Comparison of ENCODE assay signal across 17 cellular contexts in genomic region chr2:134249755-134250154, GRCh38. TPM values are rescaled to one million over a fixed set of nuclear protein-coding genes. Genes with fewer than 3 reads are reported as not detected.
DNase-seq lines count a peak whose midpoint lies in the region; ATAC-seq and TF ChIP-seq lines count a peak whose summit lies in the region.
"Had no signal": no experiment of that assay in that cellular context is flagged by ENCODE, and none has a peak within 500 bp of the region (broad histone marks: within the 10 kb centered on the region; RNA-seq: fewer than 3 reads in every experiment).

No MANE protein-coding gene starts in this region.

- no peak for DNase-seq in activated T-cell treated with anti-CD3 and anti-CD28 coated beads, Interleukin-2, amount 50 U/mL, for 4 hours
- DNase-seq in activated T-cell treated with anti-CD3 and anti-CD28 coated beads for 4 hours (no peak), spleen (no peak), amniotic stem cell (lab: John Stamatoyannopoulos, UW) (no peak), thyroid gland (no peak), WTC11 (ENCODE audit: low spot score) (no peak)
- no peak for DNase-seq in activated CD8-positive, alpha-beta T cell treated with anti-CD3 and anti-CD28 coated beads, Interleukin-2, amount 10 ng/mL, durations not matched to agents 7 days and 5 days
- DNase-seq: COR-L47; effector CD8-positive, alpha-beta T cell; H7; heart right ventricle; islet precursor cell; mesenchymal stem cell; retina; stimulated activated CD4-positive, alpha-beta T cell treated with anti-CD3 and anti-CD28 coated beads, Interleukin-15, amount 100 ng/mL, for 24 hours had no signal

- no peak overlapping the region for H3K4me3 Mint-ChIP-seq in activated T-cell treated with anti-CD3 and anti-CD28 coated beads, Interleukin-2, amount 50 U/mL, for 4 hours
- no peak overlapping the region for H3K4me3 Mint-ChIP-seq in activated CD8-positive, alpha-beta T cell treated with anti-CD3 and anti-CD28 coated beads, Interleukin-2, amount 10 ng/mL, durations not matched to agents 7 days and 5 days
- no peak overlapping the region for H3K4me3 Mint-ChIP-seq in WTC11
- H3K4me3 Mint-ChIP-seq: neural crest cell had no signal

- peaks cover 91% of the 10 kb centered on the region for H3K4me1 Mint-ChIP-seq in activated T-cell treated with anti-CD3 and anti-CD28 coated beads, Interleukin-2, amount 50 U/mL, for 4 hours (ENCODE audit: low read depth)
- H3K4me1 Mint-ChIP-seq in activated CD8-positive, alpha-beta T cell treated with anti-CD3 and anti-CD28 coated beads, Interleukin-2, amount 10 ng/mL, durations not matched to agents 7 days and 5 days (ENCODE audit: low read depth) = peaks cover 97% of the 10 kb centered on the region
- H3K4me1 Mint-ChIP-seq in WTC11 = peaks cover 36% of the 10 kb centered on the region

- H3K36me3 Mint-ChIP-seq in activated T-cell treated with anti-CD3 and anti-CD28 coated beads, Interleukin-2, amount 50 U/mL, for 4 hours (ENCODE audit: insufficient read depth) = peaks cover 14% of the 10 kb centered on the region
- peaks cover 36% of the 10 kb centered on the region for H3K36me3 Mint-ChIP-seq in activated CD8-positive, alpha-beta T cell treated with anti-CD3 and anti-CD28 coated beads, Interleukin-2, amount 10 ng/mL, durations not matched to agents 7 days and 5 days (ENCODE audit: low read depth)
- no peaks in the 10 kb centered on the region for H3K36me3 Mint-ChIP-seq in WTC11

- H3K36me3 ChIP-seq in spleen (peaks cover 0 to 6% (median 5%) of the 10 kb centered on the region in 6 donors), thyroid gland (no peaks in the 10 kb centered on the region)

- 65 to 77% (median 71%) methylated on average over 2 of the region's 2 CpGs for WGBS in spleen, 5 donors
- WGBS in thyroid gland, 2 donors = 96% methylated on average over 2 of the region's 2 CpGs

- H3K4me1 ChIP-seq in spleen = peaks cover 62 to 100% (median 98%) of the 10 kb centered on the region in 6 donors
- peaks cover 0 to 23% of the 10 kb centered on the region in 2 donors for H3K4me1 ChIP-seq in thyroid gland

- CTCF ChIA-PET in activated CD8-positive, alpha-beta T cell treated with anti-CD3 and anti-CD28 coated beads, Interleukin-2, amount 10 ng/mL, durations not matched to agents 7 days and 5 days (lab: Charles Lee) = interaction anchor here (1.0 to 1.7 kb wide), 3 partner anchors 18 to 162 kb away, joined by 3 to 21 read pairs (median 4); no protein-coding TSS in a partner anchor
- CTCF ChIA-PET in WTC11 (lab: Charles Lee) = interaction anchor here (0.7 kb wide), 1 partner anchor 131 kb away, joined by 3 read pairs; no protein-coding TSS in a partner anchor

- no peak for TF ChIP-seq POLR2A in spleen (IDR thresholded peaks at IDR 0.05)
- no peak for TF ChIP-seq POLR2A in thyroid gland (IDR thresholded peaks at IDR 0.05)

- no peak overlapping the region for H3K4me3 ChIP-seq in spleen
- no peak overlapping the region for H3K4me3 ChIP-seq in thyroid gland (replicated peaks in 1 of 3)
- H3K4me3 ChIP-seq: heart right ventricle had no signal

- no peaks in the 10 kb centered on the region for H3K27me3 Mint-ChIP-seq in activated T-cell treated with anti-CD3 and anti-CD28 coated beads, Interleukin-2, amount 50 U/mL, for 4 hours (ENCODE audit: low read depth)
- H3K27me3 Mint-ChIP-seq in activated CD8-positive, alpha-beta T cell treated with anti-CD3 and anti-CD28 coated beads, Interleukin-2, amount 10 ng/mL, durations not matched to agents 7 days and 5 days (ENCODE audit: low read depth) = no peaks in the 10 kb centered on the region
- H3K27me3 Mint-ChIP-seq in WTC11 (ENCODE audit: low read depth) = no peaks in the 10 kb centered on the region

- no peaks in the 10 kb centered on the region for H3K9me3 ChIP-seq in spleen
- H3K9me3 ChIP-seq in thyroid gland = no peaks in the 10 kb centered on the region
- H3K9me3 ChIP-seq: heart right ventricle had no signal

- no peaks in the 10 kb centered on the region for H3K9me3 Mint-ChIP-seq in activated T-cell treated with anti-CD3 and anti-CD28 coated beads, Interleukin-2, amount 50 U/mL, for 4 hours
- H3K9me3 Mint-ChIP-seq in activated CD8-positive, alpha-beta T cell treated with anti-CD3 and anti-CD28 coated beads, Interleukin-2, amount 10 ng/mL, durations not matched to agents 7 days and 5 days (ENCODE audit: insufficient read depth) = no peaks in the 10 kb centered on the region
- H3K9me3 Mint-ChIP-seq in WTC11 = no peaks in the 10 kb centered on the region; the same call in 1 of the 2 replicates
- H3K9me3 Mint-ChIP-seq: neural crest cell had no signal

- H3K27ac ChIP-seq in spleen (peak overlapping the region in 5 of 8 donors; percentile 43 to 90 (median 80)), thyroid gland (no peak overlapping the region)
- H3K27ac ChIP-seq: heart right ventricle had no signal

- H3K27me3 ChIP-seq in spleen (replicated peaks in 1 of 7) (no peaks in the 10 kb centered on the region), thyroid gland (no peaks in the 10 kb centered on the region)
- H3K27me3 ChIP-seq: heart right ventricle had no signal

- intact Hi-C loops in spleen (cut with DNase I; ENCODE audit: low total_unique reads) = loop anchor here (5.0 kb wide), 2 partner anchors 132 to 163 kb away; no protein-coding TSS in a partner anchor
- intact Hi-C loops in thyroid gland (cut with DNase I) = loop anchor here (5.0 to 10.0 kb wide), 3 partner anchors 132 to 365 kb away; no protein-coding TSS in a partner anchor

- TF ChIP-seq CTCF in spleen (IDR thresholded peaks at IDR 0.05 in 8 of 11, conservative IDR thresholded peaks at IDR 0.05 in 3 of 11) (no peak), thyroid gland (IDR thresholded peaks at IDR 0.05) (no peak), WTC11 (IDR thresholded peaks at IDR 0.05) (no peak)

- peak; percentile 56 to 59 for ATAC-seq in activated T-cell treated with anti-CD3 and anti-CD28 coated beads, Interleukin-2, amount 50 U/mL, for 4 hours
- peak; percentile 26 for ATAC-seq in HG02885 (IDR thresholded peaks at IDR 0.05; ENCODE audit: poor library complexity, unreplicated experiment)
- ATAC-seq in activated CD8-positive, alpha-beta T cell treated with anti-CD3 and anti-CD28 coated beads, Interleukin-2, amount 10 ng/mL, durations not matched to agents 7 days and 5 days = no peak
- ATAC-seq in WTC11 = no peak
- ATAC-seq: heart right ventricle had no signal

- POLR2A ChIA-PET in activated CD8-positive, alpha-beta T cell treated with anti-CD3 and anti-CD28 coated beads, Interleukin-2, amount 10 ng/mL, durations not matched to agents 7 days and 5 days (lab: Charles Lee) = no interaction called here
- POLR2A ChIA-PET in WTC11 (lab: Charles Lee) = no interaction called here

- H3K27ac Mint-ChIP-seq in activated CD8-positive, alpha-beta T cell treated with anti-CD3 and anti-CD28 coated beads, Interleukin-2, amount 10 ng/mL, durations not matched to agents 7 days and 5 days = peak overlapping the region; percentile 21
- no peak overlapping the region for H3K27ac Mint-ChIP-seq in WTC11

TF ChIP-seq in WTC11, 78 proteins besides CTCF, POLR2A, EP300 and RAD21 (continues in another document):
- TF ChIP-seq, protein P1, sequence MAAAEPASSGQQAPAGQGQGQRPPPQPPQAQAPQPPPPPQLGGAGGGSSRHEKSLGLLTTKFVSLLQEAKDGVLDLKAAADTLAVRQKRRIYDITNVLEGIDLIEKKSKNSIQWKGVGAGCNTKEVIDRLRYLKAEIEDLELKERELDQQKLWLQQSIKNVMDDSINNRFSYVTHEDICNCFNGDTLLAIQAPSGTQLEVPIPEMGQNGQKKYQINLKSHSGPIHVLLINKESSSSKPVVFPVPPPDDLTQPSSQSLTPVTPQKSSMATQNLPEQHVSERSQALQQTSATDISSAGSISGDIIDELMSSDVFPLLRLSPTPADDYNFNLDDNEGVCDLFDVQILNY (CRISPR knock-in tag; IDR thresholded peaks at IDR 0.05) = no peak
- TF ChIP-seq, protein P2, sequence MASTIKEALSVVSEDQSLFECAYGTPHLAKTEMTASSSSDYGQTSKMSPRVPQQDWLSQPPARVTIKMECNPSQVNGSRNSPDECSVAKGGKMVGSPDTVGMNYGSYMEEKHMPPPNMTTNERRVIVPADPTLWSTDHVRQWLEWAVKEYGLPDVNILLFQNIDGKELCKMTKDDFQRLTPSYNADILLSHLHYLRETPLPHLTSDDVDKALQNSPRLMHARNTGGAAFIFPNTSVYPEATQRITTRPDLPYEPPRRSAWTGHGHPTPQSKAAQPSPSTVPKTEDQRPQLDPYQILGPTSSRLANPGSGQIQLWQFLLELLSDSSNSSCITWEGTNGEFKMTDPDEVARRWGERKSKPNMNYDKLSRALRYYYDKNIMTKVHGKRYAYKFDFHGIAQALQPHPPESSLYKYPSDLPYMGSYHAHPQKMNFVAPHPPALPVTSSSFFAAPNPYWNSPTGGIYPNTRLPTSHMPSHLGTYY (CRISPR knock-in tag; IDR thresholded peaks at IDR 0.05) = no peak
- TF ChIP-seq ZNF138 (CRISPR knock-in tag; conservative IDR thresholded peaks at IDR 0.05) (no peak), MYBL2 (CRISPR knock-in tag; IDR thresholded peaks at IDR 0.05) (no peak), ZNF121 (CRISPR knock-in tag; IDR thresholded peaks at IDR 0.05) (no peak), JUN (CRISPR knock-in tag; IDR thresholded peaks at IDR 0.05) (no peak), RELA (CRISPR knock-in tag; IDR thresholded peaks at IDR 0.05; ENCODE audit: borderline replicate concordance) (no peak), ZNF219 (CRISPR knock-in tag; IDR thresholded peaks at IDR 0.05; ENCODE audit: borderline replicate concordance) (no peak)
- TF ChIP-seq, protein P3, sequence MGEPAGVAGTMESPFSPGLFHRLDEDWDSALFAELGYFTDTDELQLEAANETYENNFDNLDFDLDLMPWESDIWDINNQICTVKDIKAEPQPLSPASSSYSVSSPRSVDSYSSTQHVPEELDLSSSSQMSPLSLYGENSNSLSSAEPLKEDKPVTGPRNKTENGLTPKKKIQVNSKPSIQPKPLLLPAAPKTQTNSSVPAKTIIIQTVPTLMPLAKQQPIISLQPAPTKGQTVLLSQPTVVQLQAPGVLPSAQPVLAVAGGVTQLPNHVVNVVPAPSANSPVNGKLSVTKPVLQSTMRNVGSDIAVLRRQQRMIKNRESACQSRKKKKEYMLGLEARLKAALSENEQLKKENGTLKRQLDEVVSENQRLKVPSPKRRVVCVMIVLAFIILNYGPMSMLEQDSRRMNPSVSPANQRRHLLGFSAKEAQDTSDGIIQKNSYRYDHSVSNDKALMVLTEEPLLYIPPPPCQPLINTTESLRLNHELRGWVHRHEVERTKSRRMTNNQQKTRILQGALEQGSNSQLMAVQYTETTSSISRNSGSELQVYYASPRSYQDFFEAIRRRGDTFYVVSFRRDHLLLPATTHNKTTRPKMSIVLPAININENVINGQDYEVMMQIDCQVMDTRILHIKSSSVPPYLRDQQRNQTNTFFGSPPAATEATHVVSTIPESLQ (CRISPR knock-in tag; IDR thresholded peaks at IDR 0.05) = no peak

RNA-seq across cellular contexts. Expression of gene MGAT5, which starts 4.1 kb away (rescaled TPM):
- 10 to 100 TPM; 58.7 to 69.8 (median 68.4) TPM for total RNA-seq in activated T-cell treated with anti-CD3 and anti-CD28 coated beads, Interleukin-2, amount 50 U/mL, for 4 hours
- total RNA-seq in activated CD8-positive, alpha-beta T cell treated with anti-CD3 and anti-CD28 coated beads, Interleukin-2, amount 10 ng/mL, durations not matched to agents 7 days and 5 days = 10 to 100 TPM; 48.5 to 54.3 TPM
- total RNA-seq in spleen = 100 to 1,000 TPM in 4 of 7 donors, 10 to 100 TPM in 3; 81.0 to 110 (median 101) TPM
- polyA plus RNA-seq in spleen = 10 to 100 TPM; 11.2 to 17.5 (median 14.4) TPM
- 10 to 100 TPM; 47.5 to 64.4 (median 50.4) TPM for total RNA-seq in thyroid gland
- total RNA-seq in WTC11 (2021) = 43.6 to 52.4 TPM (median 47.7 TPM) in 3 replicates

Comparison
In these comparisons a context has a peak if more than half of its experiments do, and no peak if none do; other contexts are left out.
1. ATAC-seq: peak in activated T-cell treated with anti-CD3 and anti-CD28 coated beads, Interleukin-2, amount 50 U/mL, for 4 hours (2 of 2) and HG02885 (single experiment); none in activated CD8-positive, alpha-beta T cell treated with anti-CD3 and anti-CD28 coated beads, Interleukin-2, amount 10 ng/mL, durations not matched to agents 7 days and 5 days (single experiment) and WTC11 (single experiment).
2. H3K27ac ChIP-seq: peak in spleen (5 of 8); none in thyroid gland (0 of 3).